Comparison of ENCODE assay signal across 15 cellular contexts in genomic region chr10:125068406-125068805, GRCh38.
"Had no signal": no experiment of that assay in that cellular context is flagged by ENCODE, and none has a peak within 500 bp of the region (broad histone marks: within the 10 kb centered on the region; RNA-seq: fewer than 3 reads in every experiment).

No MANE protein-coding gene starts in this region.

- H3K27me3 ChIP-seq: ascending aorta, esophagus muscularis mucosa had no signal

- H3K4me3 ChIP-seq: ascending aorta, esophagus muscularis mucosa, spleen had no signal

- H3K9me3 ChIP-seq: ascending aorta, esophagus muscularis mucosa, spleen had no signal

- H3K27ac ChIP-seq: ascending aorta, esophagus muscularis mucosa, spleen had no signal

- ATAC-seq: sciatic nerve; stimulated activated naive CD8-positive, alpha-beta T cell treated with anti-CD3 and anti-CD28 coated beads, Interleukin-15, amount 100 ng/mL, for 72 hours had no signal

- H3K36me3 Mint-ChIP-seq: activated naive CD4-positive, alpha-beta T cell treated with anti-CD3 and anti-CD28 coated beads, Interleukin-2, amount 10 ng/mL, durations not matched to agents 7 days and 5 days had no signal

- H3K27ac Mint-ChIP-seq: activated naive CD4-positive, alpha-beta T cell treated with anti-CD3 and anti-CD28 coated beads, Interleukin-2, amount 10 ng/mL, durations not matched to agents 7 days and 5 days; activated T-helper 2 cell treated with anti-CD3 and anti-CD28 coated beads, Interferon-gamma antibody, Interleukin-2, Interleukin-4, amounts not matched to agents 10 μg/mL and 5 μg/mL and 100 μg/mL, durations not matched to agents 14 hours and 24 hours and 36 hours; stimulated activated naive CD8-positive, alpha-beta T cell treated with anti-CD3 and anti-CD28 coated beads, Interleukin-15, amount 100 ng/mL, for 72 hours had no signal

- DNase-seq: activated CD4-positive, alpha-beta T cell treated with anti-CD3 and anti-CD28 coated beads for 1 hour; activated CD4-positive, alpha-beta T cell treated with anti-CD3 and anti-CD28 coated beads, Interleukin-2, amount 50 U/mL, for 48 hours; activated naive CD4-positive, alpha-beta T cell treated with anti-CD3 and anti-CD28 coated beads, Interleukin-2, amount 10 ng/mL, durations not matched to agents 7 days and 5 days; activated T-cell treated with anti-CD3 and anti-CD28 coated beads, Interleukin-2, amount 50 U/mL, for 1 hour; hippocampal formation; mesenchymal stem cell; spleen; stimulated activated naive CD8-positive, alpha-beta T cell treated with anti-CD3 and anti-CD28 coated beads, Interleukin-15, amount 100 ng/mL, for 72 hours; T-helper 1 cell; T1000 had no signal

- H3K4me3 Mint-ChIP-seq: activated naive CD4-positive, alpha-beta T cell treated with anti-CD3 and anti-CD28 coated beads, Interleukin-2, amount 10 ng/mL, durations not matched to agents 7 days and 5 days; neural crest cell; stimulated activated naive CD8-positive, alpha-beta T cell treated with anti-CD3 and anti-CD28 coated beads, Interleukin-15, amount 100 ng/mL, for 72 hours had no signal

- H3K9me3 Mint-ChIP-seq: activated naive CD4-positive, alpha-beta T cell treated with anti-CD3 and anti-CD28 coated beads, Interleukin-2, amount 10 ng/mL, durations not matched to agents 7 days and 5 days; activated T-helper 2 cell treated with anti-CD3 and anti-CD28 coated beads, Interferon-gamma antibody, Interleukin-2, Interleukin-4, amounts not matched to agents 10 μg/mL and 5 μg/mL and 100 μg/mL, durations not matched to agents 14 hours and 24 hours and 36 hours; neural crest cell; stimulated activated naive CD8-positive, alpha-beta T cell treated with anti-CD3 and anti-CD28 coated beads, Interleukin-15, amount 100 ng/mL, for 72 hours had no signal
